ENCODE assay signal across 20 cellular contexts in genomic region chr5:113244966-113245365, GRCh38.
DNase-seq lines count a peak whose midpoint lies in the region; ATAC-seq and TF ChIP-seq lines count a peak whose summit lies in the region.
"Had no signal": no experiment of that assay in that cellular context is flagged by ENCODE, and none has a peak within 500 bp of the region (broad histone marks: within the 10 kb centered on the region; RNA-seq: fewer than 3 reads in every experiment).

No MANE protein-coding gene starts in this region.

- 97% methylated on average over 9 of the region's 9 CpGs for WGBS in mesenchymal stem cell

- DNase-seq in GM23338 (ENCODE audit: low spot score), result no peak
- DNase-seq in MM.1S, result no peak
- no peak for DNase-seq in mesenchymal stem cell
- no peak for DNase-seq in activated T-cell treated with anti-CD3 and anti-CD28 coated beads, Interleukin-2, amount 50 U/mL, for 24 hours
- DNase-seq in activated T-helper 1 cell treated with anti-CD3 and anti-CD28 coated beads, Interleukin-12 subunit alpha, Interleukin-12 subunit beta, Interleukin-2, Interleukin-4 antibody, amounts not matched to agents 30 ng/mL and 10 ng/mL and 1 ng/mL, durations not matched to agents 14 hours and 24 hours and 36 hours (ENCODE audit: low spot score), result no peak
- DNase-seq: CD4-positive, CD25-positive, alpha-beta regulatory T cell; DMS153; GM23248; H9; NCI-H1092; NCI-H1417 treated with DMSO at 0.1 percent for 48 hours; NCI-H1694 treated with DMSO at 0.1 percent for 48 hours; NCI-H2081; NCI-H510A; OCI-M1; Peyer's patch; SHP77 treated with DMSO at 0.1 percent for 48 hours had no signal

- no peak overlapping the region for H3K18ac ChIP-seq in mesenchymal stem cell (ENCODE audit: low read depth in 1 of 2, low read length in 2 of 2)

- peaks cover 26% of the 10 kb centered on the region for H3K4me1 Mint-ChIP-seq in GM23338
- H3K4me1 Mint-ChIP-seq in activated T-cell treated with anti-CD3 and anti-CD28 coated beads, Interleukin-2, amount 50 U/mL, for 24 hours (ENCODE audit: low read depth), result peaks cover 17% of the 10 kb centered on the region
- no peaks in the 10 kb centered on the region for H3K4me1 Mint-ChIP-seq in activated T-helper 1 cell treated with anti-CD3 and anti-CD28 coated beads, Interleukin-12 subunit alpha, Interleukin-12 subunit beta, Interleukin-2, Interleukin-4 antibody, amounts not matched to agents 30 ng/mL and 10 ng/mL and 1 ng/mL, durations not matched to agents 14 hours and 24 hours and 36 hours (ENCODE audit: low read depth)

- H3K27ac ChIP-seq in GM23338 (ENCODE audit: low read depth), result no peak overlapping the region
- H3K27ac ChIP-seq in MM.1S (ENCODE audit: low read length), result peak overlapping the region; percentile 57; the same call in 1 of the 2 replicates
- no peak overlapping the region for H3K27ac ChIP-seq in mesenchymal stem cell (ENCODE audit: low read length, poor library complexity, severe bottlenecking)
- H3K27ac ChIP-seq in skeletal muscle tissue (ENCODE audit: low read depth, low read length), result peak overlapping the region; percentile 71

- H3K9ac ChIP-seq in MM.1S (ENCODE audit: low read length), result no peak overlapping the region
- H3K9ac ChIP-seq in mesenchymal stem cell (ENCODE audit: low read length), result peak overlapping the region; percentile 94
- H3K9ac ChIP-seq in skeletal muscle tissue (ENCODE audit: low read depth in 1 of 3, low read length in 3 of 3), result no peak overlapping the region

- no peak overlapping the region for H2BK120ac ChIP-seq in mesenchymal stem cell (ENCODE audit: low read depth, low read length)

- no peaks in the 10 kb centered on the region for H3K9me3 Mint-ChIP-seq in GM23338
- H3K9me3 Mint-ChIP-seq in activated T-cell treated with anti-CD3 and anti-CD28 coated beads, Interleukin-2, amount 50 U/mL, for 24 hours, result no peaks in the 10 kb centered on the region
- H3K9me3 Mint-ChIP-seq in activated T-helper 1 cell treated with anti-CD3 and anti-CD28 coated beads, Interleukin-12 subunit alpha, Interleukin-12 subunit beta, Interleukin-2, Interleukin-4 antibody, amounts not matched to agents 30 ng/mL and 10 ng/mL and 1 ng/mL, durations not matched to agents 14 hours and 24 hours and 36 hours, result no peaks in the 10 kb centered on the region
- H3K9me3 Mint-ChIP-seq: H9 had no signal

- no peak overlapping the region for H2BK12ac ChIP-seq in mesenchymal stem cell (ENCODE audit: low read length in 2 of 2)

- H3K4me3 Mint-ChIP-seq in GM23338, result no peak overlapping the region
- H3K4me3 Mint-ChIP-seq in activated T-cell treated with anti-CD3 and anti-CD28 coated beads, Interleukin-2, amount 50 U/mL, for 24 hours, result no peak overlapping the region
- no peak overlapping the region for H3K4me3 Mint-ChIP-seq in activated T-helper 1 cell treated with anti-CD3 and anti-CD28 coated beads, Interleukin-12 subunit alpha, Interleukin-12 subunit beta, Interleukin-2, Interleukin-4 antibody, amounts not matched to agents 30 ng/mL and 10 ng/mL and 1 ng/mL, durations not matched to agents 14 hours and 24 hours and 36 hours
- H3K4me3 Mint-ChIP-seq: CD4-positive, CD25-positive, alpha-beta regulatory T cell; H9 had no signal

- intact Hi-C loops in activated T-helper 1 cell treated with anti-CD3 and anti-CD28 coated beads, Interleukin-12 subunit alpha, Interleukin-12 subunit beta, Interleukin-2, Interleukin-4 antibody, amounts not matched to agents 30 ng/mL and 10 ng/mL and 1 ng/mL, durations not matched to agents 14 hours and 24 hours and 36 hours (cut with micrococcal nuclease), result no loop called here

- H3K23ac ChIP-seq in mesenchymal stem cell (ENCODE audit: low read length in 2 of 2), result no peak overlapping the region

- H3K4me3 ChIP-seq in GM23338, result no peak overlapping the region
- H3K4me3 ChIP-seq in MM.1S (ENCODE audit: low read length), result no peak overlapping the region
- H3K4me3 ChIP-seq in mesenchymal stem cell (ENCODE audit: insufficient read depth in 1 of 2, low read depth in 1 of 2, low read length in 2 of 2), result no peak overlapping the region
- no peak overlapping the region for H3K4me3 ChIP-seq in skeletal muscle tissue (ENCODE audit: low read length in 3 of 3)
- H3K4me3 ChIP-seq: GM23248, Peyer's patch had no signal

- H3K36me3 ChIP-seq in GM23338 (ENCODE audit: insufficient read depth) (no peaks in the 10 kb centered on the region), MM.1S (replicated peaks; ENCODE audit: insufficient read depth, low read length) (no peaks in the 10 kb centered on the region), mesenchymal stem cell (ENCODE audit: control insufficient read depth in 1 of 2, insufficient read depth in 2 of 2, low read depth in 1 of 2, low read length in 2 of 2) (no peaks in the 10 kb centered on the region), skeletal muscle tissue (ENCODE audit: control insufficient read depth in 3 of 3, insufficient read depth in 3 of 3, low read length in 3 of 3) (no peaks in the 10 kb centered on the region)
- H3K36me3 ChIP-seq: Peyer's patch had no signal

- H3F3A ChIP-seq in GM23338 (replicated peaks; ENCODE audit: low read depth), result no peaks in the 10 kb centered on the region
- peaks cover 16% of the 10 kb centered on the region for H3F3A ChIP-seq in MM.1S (ENCODE audit: insufficient read depth, low read length)

- peaks cover 3% of the 10 kb centered on the region for H3K27me3 Mint-ChIP-seq in GM23338 (ENCODE audit: insufficient read depth, low read depth, poor library complexity)
- peaks cover 5% of the 10 kb centered on the region for H3K27me3 Mint-ChIP-seq in activated T-cell treated with anti-CD3 and anti-CD28 coated beads, Interleukin-2, amount 50 U/mL, for 24 hours
- H3K27me3 Mint-ChIP-seq in activated T-helper 1 cell treated with anti-CD3 and anti-CD28 coated beads, Interleukin-12 subunit alpha, Interleukin-12 subunit beta, Interleukin-2, Interleukin-4 antibody, amounts not matched to agents 30 ng/mL and 10 ng/mL and 1 ng/mL, durations not matched to agents 14 hours and 24 hours and 36 hours (ENCODE audit: insufficient read depth), result peaks cover 10% of the 10 kb centered on the region

- H2AFZ ChIP-seq in GM23338, result no peak overlapping the region
- H2AFZ ChIP-seq in MM.1S (ENCODE audit: low read length), result no peak overlapping the region
- no peak overlapping the region for H2AFZ ChIP-seq in mesenchymal stem cell (ENCODE audit: low read depth, low read length)

- H3K4ac ChIP-seq in mesenchymal stem cell (ENCODE audit: low read depth in 1 of 2, low read length in 2 of 2), result no peak overlapping the region

- H4K91ac ChIP-seq in mesenchymal stem cell (ENCODE audit: low read length), result no peak overlapping the region

- H3K27ac Mint-ChIP-seq in GM23338, result no peak overlapping the region
- no peak overlapping the region for H3K27ac Mint-ChIP-seq in activated T-cell treated with anti-CD3 and anti-CD28 coated beads, Interleukin-2, amount 50 U/mL, for 24 hours
- H3K27ac Mint-ChIP-seq in activated T-helper 1 cell treated with anti-CD3 and anti-CD28 coated beads, Interleukin-12 subunit alpha, Interleukin-12 subunit beta, Interleukin-2, Interleukin-4 antibody, amounts not matched to agents 30 ng/mL and 10 ng/mL and 1 ng/mL, durations not matched to agents 14 hours and 24 hours and 36 hours, result no peak overlapping the region
- H3K27ac Mint-ChIP-seq: CD4-positive, CD25-positive, alpha-beta regulatory T cell; IgD-negative memory B cell had no signal

- H3K79me2 ChIP-seq in GM23338 (replicated peaks; ENCODE audit: insufficient read depth), result no peaks in the 10 kb centered on the region
- H3K79me2 ChIP-seq in MM.1S (ENCODE audit: low read length), result peaks cover 99% of the 10 kb centered on the region

- ATAC-seq in GM23338, result no peak
- ATAC-seq in SK-N-SH treated with all-trans-retinoic acid at 6 μM for 48 hours, result no peak

- H4K20me1 ChIP-seq in GM23338 (replicated peaks; ENCODE audit: insufficient read depth) (no peaks in the 10 kb centered on the region), MM.1S (ENCODE audit: insufficient read depth, low read length) (0 out of 2 replicates have a peak, but pooled peaks cover 5% of the 10 kb centered on the region)

- H3K14ac ChIP-seq in mesenchymal stem cell (ENCODE audit: low read length in 2 of 2), result no peak overlapping the region

- H3K79me1 ChIP-seq in mesenchymal stem cell (replicated peaks; ENCODE audit: low read length, poor library complexity, severe bottlenecking), result peaks cover 15% of the 10 kb centered on the region

- no peak overlapping the region for H2BK15ac ChIP-seq in mesenchymal stem cell (ENCODE audit: low read depth, poor library complexity, severe bottlenecking)

- no peak overlapping the region for H4K8ac ChIP-seq in mesenchymal stem cell (ENCODE audit: low read length)

- H3K4me1 ChIP-seq in GM23338 (ENCODE audit: insufficient read depth) (peaks cover 19% of the 10 kb centered on the region), MM.1S (ENCODE audit: low read length) (peaks cover 47% of the 10 kb centered on the region), mesenchymal stem cell (ENCODE audit: control insufficient read depth, insufficient read depth, low read depth, low read length) (peaks cover 2% of the 10 kb centered on the region), skeletal muscle tissue (ENCODE audit: control insufficient read depth in 3 of 3, insufficient read depth in 3 of 3, low read length in 3 of 3) (peaks cover under 1 to 29% (median 5%) of the 10 kb centered on the region in 3 donors)

- H3K9me3 ChIP-seq in MM.1S (replicated peaks; ENCODE audit: insufficient read depth, low read length), result no peaks in the 10 kb centered on the region
- H3K9me3 ChIP-seq in mesenchymal stem cell (ENCODE audit: control insufficient read depth, low read length), result no peaks in the 10 kb centered on the region
- H3K9me3 ChIP-seq in skeletal muscle tissue (ENCODE audit: control insufficient read depth in 3 of 3, low read length in 3 of 3), result no peaks in the 10 kb centered on the region
- H3K9me3 ChIP-seq: Peyer's patch had no signal

- H3K9me2 ChIP-seq in GM23338 (ENCODE audit: insufficient read depth), result no peaks in the 10 kb centered on the region
- no peaks in the 10 kb centered on the region for H3K9me2 ChIP-seq in MM.1S (replicated peaks; ENCODE audit: insufficient read depth, low read length)

- H2BK5ac ChIP-seq in mesenchymal stem cell (ENCODE audit: low read depth, low read length, poor library complexity, severe bottlenecking), result no peak overlapping the region

- H3K36me3 Mint-ChIP-seq in GM23338 (ENCODE audit: low read depth), result no peaks in the 10 kb centered on the region; the same call in 2 of the 3 replicates
- no peaks in the 10 kb centered on the region for H3K36me3 Mint-ChIP-seq in activated T-cell treated with anti-CD3 and anti-CD28 coated beads, Interleukin-2, amount 50 U/mL, for 24 hours (ENCODE audit: low read depth)
- H3K36me3 Mint-ChIP-seq in activated T-helper 1 cell treated with anti-CD3 and anti-CD28 coated beads, Interleukin-12 subunit alpha, Interleukin-12 subunit beta, Interleukin-2, Interleukin-4 antibody, amounts not matched to agents 30 ng/mL and 10 ng/mL and 1 ng/mL, durations not matched to agents 14 hours and 24 hours and 36 hours (ENCODE audit: low read depth), result no peaks in the 10 kb centered on the region
- H3K36me3 Mint-ChIP-seq: CD4-positive, CD25-positive, alpha-beta regulatory T cell had no signal

- 0 out of 2 replicates have a peak overlapping the region, but pooled peaks have one; percentile 40 for H3K4me2 ChIP-seq in GM23338
- H3K4me2 ChIP-seq in MM.1S (ENCODE audit: low read depth, low read length), result peak overlapping the region; percentile 50; the same call in 1 of the 2 replicates
- H3K4me2 ChIP-seq in mesenchymal stem cell (ENCODE audit: low read length, poor library complexity, severe bottlenecking), result no peak overlapping the region

- no peaks in the 10 kb centered on the region for H3K27me3 ChIP-seq in GM23338 (ENCODE audit: insufficient read depth)
- H3K27me3 ChIP-seq in MM.1S (replicated peaks; ENCODE audit: insufficient read depth, low read length), result no peaks in the 10 kb centered on the region
- H3K27me3 ChIP-seq in mesenchymal stem cell (ENCODE audit: control insufficient read depth in 1 of 2, insufficient read depth in 1 of 2, low read length in 2 of 2), result no peaks in the 10 kb centered on the region
- no peaks in the 10 kb centered on the region for H3K27me3 ChIP-seq in skeletal muscle tissue (ENCODE audit: control insufficient read depth in 3 of 3, insufficient read depth in 3 of 3, low read length in 3 of 3)
- H3K27me3 ChIP-seq: Peyer's patch had no signal

- TF ChIP-seq CTCF in GM23338 (conservative IDR thresholded peaks at IDR 0.05; ENCODE audit: low read depth in 2 of 2), result no peak
- no peak for TF ChIP-seq CTCF in MM.1S (IDR thresholded peaks at IDR 0.05; ENCODE audit: low read length)

- H2AK5ac ChIP-seq in mesenchymal stem cell (ENCODE audit: low read length, severe bottlenecking), result no peak overlapping the region

Comparison
In these comparisons a context has a peak if more than half of its experiments do, and no peak if none do; other contexts are left out.
1. H3K27ac ChIP-seq: peak in MM.1S (single experiment) and skeletal muscle tissue (single experiment); none in GM23338 (single experiment) and mesenchymal stem cell (single experiment).